Comparison of ENCODE assay signal across 8 cellular contexts in genomic region chr12:109573914-109574244, GRCh38. TPM values are rescaled to one million over a fixed set of nuclear protein-coding genes. Genes with fewer than 3 reads are reported as not detected.
A peak's percentile ranks its signal among the peaks of the same experiment; 100 is the strongest.
DNase-seq lines count a peak whose midpoint lies in the region; ATAC-seq, FAIRE-seq and TF ChIP-seq lines count a peak whose summit lies in the region.

No MANE protein-coding gene starts in this region.

- SMC1A ChIA-PET in GM12878 (lab: Charles Lee; ENCODE audit: uncharacterized antibody, unreplicated experiment): interaction anchor here (0.8 to 1.2 kb wide), 2 partner anchors 9 to 14 kb away, joined by 3 read pairs; no protein-coding TSS in a partner anchor

- FAIRE-seq in GM12878 (lab: Jason Lieb, UNC): no peak

- H3K4me3 ChIP-seq in AG09309 (ENCODE audit: control insufficient read depth, low read depth, low read length): peak overlapping the region; percentile 51
- peak overlapping the region; percentile 99 for H3K4me3 ChIP-seq in GM12878
- peak overlapping the region; percentile 83 to 98 for H3K4me3 ChIP-seq in mucosa of rectum (ENCODE audit: low read length in 2 of 2)

- no peaks in the 10 kb centered on the region for H4K20me1 ChIP-seq in GM12878 (ENCODE audit: control insufficient read depth, insufficient read depth)

- H3K27ac ChIP-seq in GM12878 (ENCODE audit: control insufficient read depth, insufficient read depth) (peak overlapping the region; percentile 69), mucosa of rectum (ENCODE audit: low read depth in 2 of 2, low read length in 2 of 2) (peak overlapping the region; percentile 10 to 15)

- WGBS in GM12878 (ENCODE audit: insufficient coverage, insufficient replicate concordance, low lambda C conversion rate, missing lambda C conversion rate): 1% methylated on average over 13 of the region's 13 CpGs

- H3K36me3 ChIP-seq in GM12878 (ENCODE audit: control insufficient read depth in 2 of 2, insufficient read depth in 2 of 2, low read length in 1 of 2) (peaks cover 0 to 28% of the 10 kb centered on the region in 2 experiments; a peak in 2 of 4 replicates), mucosa of rectum (ENCODE audit: control insufficient read depth in 2 of 2, insufficient read depth in 2 of 2, low read length in 2 of 2) (peaks cover 12 to 25% of the 10 kb centered on the region in 2 donors)

- in situ Hi-C loops in GM12878 (cut with MboI): no loop called here

- intact Hi-C loops in GM12878 (cut with micrococcal nuclease; ENCODE audit: unreplicated experiment): no loop called here

- TF ChIP-seq EP300 in GM12878 (IDR thresholded peaks at IDR 0.05; ENCODE audit: borderline replicate concordance in 1 of 2, control insufficient read depth in 1 of 2, low read depth in 2 of 2, low read length in 2 of 2): no peak

- POLR2A ChIA-PET in GM12878 (lab: Charles Lee): interaction anchor here (0.6 to 1.0 kb wide), 3 partner anchors 15 to 857 kb away, joined by 3 to 4 read pairs (median 3); partner anchors contain the start of gene KCTD10

- peak overlapping the region; percentile 89 for H2AFZ ChIP-seq in GM12878 (ENCODE audit: control insufficient read depth, low read depth, low read length)

- ATAC-seq in HG02852 (IDR thresholded peaks at IDR 0.05; ENCODE audit: unreplicated experiment) (peak; percentile 2), GM12878 (no peak), HG02970 (IDR thresholded peaks at IDR 0.05; ENCODE audit: low FRiP score, unreplicated experiment) (no peak)

- no peaks in the 10 kb centered on the region for H3K9me3 ChIP-seq in GM12878 (replicated peaks; ENCODE audit: control insufficient read depth, insufficient read depth, low read length)
- H3K9me3 ChIP-seq in mucosa of rectum (ENCODE audit: control insufficient read depth in 2 of 2, low read length in 2 of 2): no peaks in the 10 kb centered on the region

- BruUV-seq in GM12878 (replicated peaks; lab: Mats Ljungman, UMichigan): no TSS peak

- H3K9ac ChIP-seq in GM12878 (ENCODE audit: control insufficient read depth, insufficient read depth, low read length) (peak overlapping the region; percentile 75), mucosa of rectum (ENCODE audit: low read depth in 1 of 2, low read length in 2 of 2) (peak overlapping the region; percentile 73 to 94)

- CTCF ChIA-PET in GM12878 (lab: Yijun Ruan, JAX): interaction anchor here (1.0 to 2.6 kb wide), 5 partner anchors 21 to 272 kb away, joined by 3 to 14 read pairs (median 4); no protein-coding TSS in a partner anchor

- TF ChIP-seq CTCF in AG09309 (IDR thresholded peaks at IDR 0.05; ENCODE audit: control insufficient read depth, insufficient read depth, low read depth, low read length, missing control alignments): no peak
- TF ChIP-seq CTCF in GM12878 (IDR thresholded peaks at IDR 0.05 in 2 of 3, conservative IDR thresholded peaks at IDR 0.05 in 1 of 3; ENCODE audit: control insufficient read depth in 2 of 3, extremely low read depth in 1 of 3, insufficient read depth in 1 of 3, low read depth in 3 of 3, low read length in 3 of 3): no peak

- TF ChIP-seq POLR2A in GM12878 (IDR thresholded peaks at IDR 0.05; ENCODE audit: low read depth, low read length): no peak

- DNase-seq in AG09309 (ENCODE audit: low read depth) (no peak), GM12878 (ENCODE audit: low read depth, low spot score) (no peak), NCI-H345 (lab: John Stamatoyannopoulos, UW) (no peak), iPS-NIHi11 (ENCODE audit: low spot score) (no peak), globus pallidus (ENCODE audit: low spot score) (no peak)

- no peak for TF ChIP-seq RAD21 in GM12878 (IDR thresholded peaks at IDR 0.05; ENCODE audit: insufficient read depth, low read depth, low read length)

- H3K4me1 ChIP-seq in GM12878 (ENCODE audit: control insufficient read depth, insufficient read depth, low read length) (no peaks in the 10 kb centered on the region), mucosa of rectum (ENCODE audit: control insufficient read depth in 2 of 2, insufficient read depth in 2 of 2, low read length in 2 of 2) (peaks cover 6 to 11% of the 10 kb centered on the region in 2 donors)

- RAD21 ChIA-PET in GM12878 (lab: Charles Lee; ENCODE audit: unreplicated experiment): interaction anchor here (0.7 to 1.1 kb wide), 3 partner anchors 12 to 1878 kb away, joined by 3 read pairs; no protein-coding TSS in a partner anchor

- H3K4me2 ChIP-seq in GM12878 (ENCODE audit: control insufficient read depth, insufficient read depth): peak overlapping the region; percentile 95

- H3K27me3 ChIP-seq in GM12878 (replicated peaks in 1 of 2; ENCODE audit: control insufficient read depth in 2 of 2, insufficient read depth in 2 of 2, low read length in 1 of 2) (no peaks in the 10 kb centered on the region), mucosa of rectum (ENCODE audit: control insufficient read depth in 2 of 2, insufficient read depth in 2 of 2, low read length in 2 of 2) (no peaks in the 10 kb centered on the region)

- peaks cover 17% of the 10 kb centered on the region for H3K79me2 ChIP-seq in GM12878 (ENCODE audit: control insufficient read depth, insufficient read depth, low read length)

TF ChIP-seq in GM12878, 131 proteins besides CTCF, POLR2A, EP300 and RAD21 (continues in another document):
- TF ChIP-seq BACH1 (IDR thresholded peaks at IDR 0.05; ENCODE audit: borderline replicate concordance): 0 out of 2 replicates have a peak, but pooled peaks have one; percentile 43
- 0 out of 2 replicates have a peak, but pooled peaks have one; percentile 7 for TF ChIP-seq LARP7 (IDR thresholded peaks at IDR 0.05)
- TF ChIP-seq HCFC1 (IDR thresholded peaks at IDR 0.05; ENCODE audit: low read length): no peak
- 0 out of 2 replicates have a peak, but pooled peaks have one; percentile 7 for TF ChIP-seq ZNF687 (IDR thresholded peaks at IDR 0.05)
- no peak for TF ChIP-seq CREB1 (IDR thresholded peaks at IDR 0.05; ENCODE audit: low read depth)

RNA-seq across cellular contexts. Expression of gene MVK, which starts 0.3 kb away (rescaled TPM):
- total RNA-seq in GM12878 (2013; cell fraction: nucleolus; rRNA removed): 30.5 and 31.1 TPM in 2 replicates
- total RNA-seq in GM12878 (2014; rRNA removed) (46.5 and 46.7 TPM in 2 replicates), GM12878 (2014; rRNA removed; fragmentation: Illumina TruSeq; extraction: Trizol) (23.5 and 24.6 TPM in 2 replicates), GM12878 (2021) (43.3 and 45.0 TPM in 2 replicates)
- 9.7 TPM for polyA plus RNA-seq in GM12878 (2011; ENCODE audit: low read depth)
- polyA plus RNA-seq in GM12878 (2011; rRNA removed) (20.6 and 31.4 TPM in 2 replicates), GM12878 (2014; fragmentation: Illumina TruSeq; extraction: Trizol) (13.9 and 23.6 TPM in 2 replicates), GM12878 (2014; fragmentation: Nextera tagmentation; extraction: Ambion mirVana) (1 to 10 TPM in 1 of 2 experiments, under 1 TPM in 1; 0.24 to 2.8 TPM), GM12878 (2014; rRNA removed) (43.0 and 49.5 TPM in 2 replicates), GM12878 (2016; fragmentation: Nextera tagmentation; extraction: Ambion mirVana) (10 to 100 TPM; 32.3 to 33.8 TPM)
- polyA plus RNA-seq in GM12878 (2011; cell fraction: cytosol; rRNA removed): 33.0 and 44.1 TPM in 2 replicates
- polyA plus RNA-seq in GM12878 (2011; cell fraction: nucleus; rRNA removed): 97.0 and 97.7 TPM in 2 replicates
- 21.5 and 21.7 TPM in 2 replicates for polyA plus RNA-seq in GM12878 (2012)
- polyA minus RNA-seq in GM12878 (2011; rRNA and poly(A)+ RNA removed): 22.3 and 39.3 TPM in 2 replicates
- 12.2 and 12.6 TPM in 2 replicates for polyA minus RNA-seq in GM12878 (2011; cell fraction: cytosol; rRNA and poly(A)+ RNA removed)
- 21.5 and 32.6 TPM in 2 replicates for polyA minus RNA-seq in GM12878 (2011; cell fraction: nucleus; rRNA and poly(A)+ RNA removed)

RNA-seq across cellular contexts. Expression of gene MMAB, which starts 0.6 kb away (rescaled TPM):
- total RNA-seq in GM12878 (2013; cell fraction: nucleolus; rRNA removed): 48.3 and 48.4 TPM in 2 replicates
- total RNA-seq in GM12878 (2014; rRNA removed) (47.1 and 49.6 TPM in 2 replicates), GM12878 (2014; rRNA removed; fragmentation: Illumina TruSeq; extraction: Trizol) (41.4 TPM in 2 replicates), GM12878 (2021) (51.7 and 59.3 TPM in 2 replicates)
- polyA plus RNA-seq in GM12878 (2011; ENCODE audit: low read depth): 26.0 TPM
- polyA plus RNA-seq in GM12878 (2011; rRNA removed) (43.2 and 43.9 TPM in 2 replicates), GM12878 (2014; fragmentation: Illumina TruSeq; extraction: Trizol) (9.6 and 22.5 TPM in 2 replicates), GM12878 (2014; fragmentation: Nextera tagmentation; extraction: Ambion mirVana) (10 to 100 TPM; 10.6 to 28.6 TPM), GM12878 (2014; rRNA removed) (55.2 and 56.1 TPM in 2 replicates), GM12878 (2016; fragmentation: Nextera tagmentation; extraction: Ambion mirVana) (10 to 100 TPM; 61.4 to 65.3 TPM)
- polyA plus RNA-seq in GM12878 (2011; cell fraction: cytosol; rRNA removed): 44.5 and 58.9 TPM in 2 replicates
- 52.6 and 64.2 TPM in 2 replicates for polyA plus RNA-seq in GM12878 (2011; cell fraction: nucleus; rRNA removed)
- polyA plus RNA-seq in GM12878 (2012): 37.4 and 47.5 TPM in 2 replicates
- polyA minus RNA-seq in GM12878 (2011; rRNA and poly(A)+ RNA removed): 34.8 and 49.9 TPM in 2 replicates
- polyA minus RNA-seq in GM12878 (2011; cell fraction: cytosol; rRNA and poly(A)+ RNA removed): 15.1 and 16.7 TPM in 2 replicates
- polyA minus RNA-seq in GM12878 (2011; cell fraction: nucleus; rRNA and poly(A)+ RNA removed): 16.3 and 19.1 TPM in 2 replicates
